Comparison of ENCODE assay signal across 22 cellular contexts in genomic region chr17:56452469-56452868, GRCh38.
"Had no signal": no experiment of that assay in that cellular context is flagged by ENCODE, and none has a peak within 500 bp of the region (broad histone marks: within the 10 kb centered on the region; RNA-seq: fewer than 3 reads in every experiment).

No MANE protein-coding gene starts in this region.

- H3K4me1 ChIP-seq: esophagus muscularis mucosa, foreskin keratinocyte, heart right ventricle, left lung, lower lobe of right lung had no signal

- FAIRE-seq: colon, endothelial cell of umbilical vein, frontal cortex, islet of Langerhans, keratinocyte had no signal

- DNase-seq: dermis blood vessel endothelial cell; dorsolateral prefrontal cortex; effector CD4-positive, alpha-beta T cell; effector memory CD4-positive, alpha-beta T cell; foreskin keratinocyte; glutamatergic neuron; head of caudate nucleus; heart right ventricle; hippocampal formation; left cardiac atrium; left lung; left ventricle myocardium superior; lower lobe of right lung; mesenchymal stem cell had no signal

- H3K36me3 ChIP-seq: esophagus muscularis mucosa, heart right ventricle, left lung, lower lobe of right lung had no signal

- H3K4me3 ChIP-seq: coronary artery, dorsolateral prefrontal cortex, esophagus muscularis mucosa, heart right ventricle, left lung, lower lobe of right lung had no signal

- H3K27me3 ChIP-seq: esophagus muscularis mucosa, foreskin keratinocyte, left lung had no signal

- ATAC-seq: heart right ventricle, left cardiac atrium, left lung, left ventricle myocardium superior, lower lobe of right lung had no signal

- H3K36me3 Mint-ChIP-seq: mesothelial cell of epicardium had no signal

- H3K27ac Mint-ChIP-seq: mesothelial cell of epicardium had no signal

- H3K27ac ChIP-seq: coronary artery, dorsolateral prefrontal cortex, esophagus muscularis mucosa, foreskin keratinocyte, heart right ventricle, left lung, lower lobe of right lung had no signal

- H3K9me3 ChIP-seq: esophagus muscularis mucosa, left lung, lower lobe of right lung had no signal

- H3K4me3 Mint-ChIP-seq: mesothelial cell of epicardium had no signal
